ENCODE assay signal across 23 cellular contexts in genomic region chr14:36014236-36014635, GRCh38.
DNase-seq lines count a peak whose midpoint lies in the region; ATAC-seq and TF ChIP-seq lines count a peak whose summit lies in the region.
"Had no signal": no experiment of that assay in that cellular context is flagged by ENCODE, and none has a peak within 500 bp of the region (broad histone marks: within the 10 kb centered on the region; RNA-seq: fewer than 3 reads in every experiment).

No MANE protein-coding gene starts in this region.

- DNase-seq in mammary epithelial cell: no peak
- no peak for DNase-seq in breast epithelium (ENCODE audit: low spot score in 2 of 2)
- DNase-seq in left lobe of liver (ENCODE audit: low spot score): no peak
- no peak for DNase-seq in neuronal stem cell (ENCODE audit: low spot score)
- no peak for DNase-seq in upper lobe of right lung
- DNase-seq in CD4-positive, alpha-beta memory T cell: no peak
- no peak for DNase-seq in HUDEP-2 (lab: John Stamatoyannopoulos, UW; ENCODE audit: unreplicated experiment in 76 of 76)
- DNase-seq: GOT3, NCI-H1048, NCI-H1417, NCI-H1694 treated with DMSO at 0.1 percent for 48 hours, NCI-H2171 treated with DMSO at 0.1 percent for 48 hours, NCI-H345, NCI-H510A treated with DMSO at 0.1 percent for 48 hours, NCI-H748 treated with DMSO at 0.1 percent for 48 hours, PC-3, Right ventricle myocardium superior had no signal

- peaks cover 2 to 3% of the 10 kb centered on the region in 2 donors for H3K27me3 Mint-ChIP-seq in CD4-positive, alpha-beta memory T cell
- H3K27me3 Mint-ChIP-seq in activated T-helper 17 cell treated with anti-CD3 and anti-CD28 coated beads, Interleukin-2, amount 50 U/mL, for 72 hours: no peaks in the 10 kb centered on the region
- H3K27me3 Mint-ChIP-seq: CD4-positive, CD25-positive, alpha-beta regulatory T cell had no signal

- peak overlapping the region; percentile 65 for H2BK15ac ChIP-seq in neuronal stem cell (ENCODE audit: low read length)

- H4K91ac ChIP-seq in neuronal stem cell (ENCODE audit: low read depth, low read length, poor library complexity): no peak overlapping the region

- H3K27ac Mint-ChIP-seq in CD4-positive, alpha-beta memory T cell: no peak overlapping the region
- no peak overlapping the region for H3K27ac Mint-ChIP-seq in activated T-helper 17 cell treated with anti-CD3 and anti-CD28 coated beads, Interleukin-2, amount 50 U/mL, for 72 hours
- H3K27ac Mint-ChIP-seq: CD4-positive, CD25-positive, alpha-beta regulatory T cell had no signal

- ATAC-seq in left lobe of liver (peak; percentile 63), upper lobe of right lung (peak; percentile 26)
- no peak for ATAC-seq in activated T-helper 17 cell treated with anti-CD3 and anti-CD28 coated beads, Interleukin-2, amount 50 U/mL, for 72 hours (replicated peaks)
- ATAC-seq: PC-3 had no signal

- no peak overlapping the region for H2BK12ac ChIP-seq in neuronal stem cell (ENCODE audit: low read length)

- no peaks in the 10 kb centered on the region for H3K79me1 ChIP-seq in neuronal stem cell (ENCODE audit: low read depth, low read length)

- H3K27ac ChIP-seq in mammary epithelial cell (ENCODE audit: insufficient read depth, low read depth, low read length) (no peak overlapping the region), breast epithelium (no peak overlapping the region), neuronal stem cell (replicated peaks; ENCODE audit: low read length) (no peak overlapping the region), upper lobe of right lung (no peak overlapping the region)
- no peak overlapping the region for H3K27ac ChIP-seq in CD4-positive, alpha-beta memory T cell (ENCODE audit: low read depth, low read length)
- H3K27ac ChIP-seq: BLaER1, HL-60, SJSA1 had no signal

- no peak for TF ChIP-seq CTCF in mammary epithelial cell (conservative IDR thresholded peaks at IDR 0.05 in 1 of 2, IDR thresholded peaks at IDR 0.05 in 1 of 2; ENCODE audit: extremely low read depth in 1 of 2, insufficient read depth in 1 of 2, low read depth in 1 of 2, low read length in 2 of 2)
- TF ChIP-seq CTCF in breast epithelium (IDR thresholded peaks at IDR 0.05): no peak
- no peak for TF ChIP-seq CTCF in upper lobe of right lung (IDR thresholded peaks at IDR 0.05)

- no peak overlapping the region for H3K23ac ChIP-seq in neuronal stem cell (ENCODE audit: low read depth, low read length, poor library complexity)

- H3K4me2 ChIP-seq in mammary epithelial cell (ENCODE audit: insufficient read depth, low read depth, low read length) (no peak overlapping the region), neuronal stem cell (ENCODE audit: insufficient read depth, low read length, poor library complexity, severe bottlenecking) (no peak overlapping the region)
- H3K4me2 ChIP-seq: BLaER1 had no signal

- no peaks in the 10 kb centered on the region for H3K36me3 ChIP-seq in mammary epithelial cell (ENCODE audit: insufficient read depth, low read length)
- no peaks in the 10 kb centered on the region for H3K36me3 ChIP-seq in breast epithelium
- no peaks in the 10 kb centered on the region for H3K36me3 ChIP-seq in neuronal stem cell (replicated peaks in 1 of 2; ENCODE audit: control insufficient read depth in 2 of 2, insufficient read depth in 2 of 2, low read length in 2 of 2)
- H3K36me3 ChIP-seq in upper lobe of right lung: no peaks in the 10 kb centered on the region
- no peaks in the 10 kb centered on the region for H3K36me3 ChIP-seq in CD4-positive, alpha-beta memory T cell (ENCODE audit: insufficient read depth, low read length)
- H3K36me3 ChIP-seq: BLaER1, HAP-1, SJSA1 had no signal

- H2AFZ ChIP-seq in mammary epithelial cell (ENCODE audit: low read depth, low read length): peak overlapping the region; percentile 18
- no peak overlapping the region for H2AFZ ChIP-seq in neuronal stem cell (ENCODE audit: low read length)

- H2BK5ac ChIP-seq in neuronal stem cell (ENCODE audit: low read length): no peak overlapping the region

- H2BK120ac ChIP-seq in neuronal stem cell (ENCODE audit: low read depth, low read length): no peak overlapping the region

- intact Hi-C loops in mammary epithelial cell (cut with micrococcal nuclease) (no loop called here), breast epithelium (cut with DNase I; ENCODE audit: low total_unique reads) (no loop called here), upper lobe of right lung (cut with DNase I) (no loop called here)
- intact Hi-C loops in CD4-positive, alpha-beta memory T cell (cut with micrococcal nuclease): no loop called here

- no peak overlapping the region for H3K4ac ChIP-seq in neuronal stem cell (ENCODE audit: low read length)

- H3K18ac ChIP-seq in neuronal stem cell (ENCODE audit: low read length): no peak overlapping the region

- peak overlapping the region; percentile 50 for H2AK5ac ChIP-seq in neuronal stem cell (ENCODE audit: low read depth, low read length)

- H3K36me3 Mint-ChIP-seq in CD4-positive, alpha-beta memory T cell: no peaks in the 10 kb centered on the region
- no peaks in the 10 kb centered on the region for H3K36me3 Mint-ChIP-seq in activated T-helper 17 cell treated with anti-CD3 and anti-CD28 coated beads, Interleukin-2, amount 50 U/mL, for 72 hours (ENCODE audit: low read depth)
- H3K36me3 Mint-ChIP-seq: CD4-positive, CD25-positive, alpha-beta regulatory T cell had no signal

- dilution Hi-C loops in mammary epithelial cell (cut with HindIII; ENCODE audit: low sequenced_read_pairs): no loop called here

- no peak overlapping the region for H3K4me3 Mint-ChIP-seq in CD4-positive, alpha-beta memory T cell
- H3K4me3 Mint-ChIP-seq in activated T-helper 17 cell treated with anti-CD3 and anti-CD28 coated beads, Interleukin-2, amount 50 U/mL, for 72 hours: no peak overlapping the region
- H3K4me3 Mint-ChIP-seq: CD4-positive, CD25-positive, alpha-beta regulatory T cell had no signal

- H4K8ac ChIP-seq in neuronal stem cell (ENCODE audit: low read depth, low read length): no peak overlapping the region

- CTCF ChIA-PET in mammary epithelial cell (lab: Charles Lee; ENCODE audit: low non-redundant PET): no interaction called here
- CTCF ChIA-PET in CD4-positive, alpha-beta memory T cell (lab: Charles Lee; ENCODE audit: partially characterized antibody): no interaction called here

- TF ChIP-seq POLR2A in breast epithelium (IDR thresholded peaks at IDR 0.05): no peak

- peaks cover 0 to 3% (median 0%) of the 10 kb centered on the region in 4 donors for H3K4me1 Mint-ChIP-seq in CD4-positive, alpha-beta memory T cell
- no peaks in the 10 kb centered on the region for H3K4me1 Mint-ChIP-seq in activated T-helper 17 cell treated with anti-CD3 and anti-CD28 coated beads, Interleukin-2, amount 50 U/mL, for 72 hours

- no peaks in the 10 kb centered on the region for H3K9me3 Mint-ChIP-seq in CD4-positive, alpha-beta memory T cell
- no peaks in the 10 kb centered on the region for H3K9me3 Mint-ChIP-seq in activated T-helper 17 cell treated with anti-CD3 and anti-CD28 coated beads, Interleukin-2, amount 50 U/mL, for 72 hours
- H3K9me3 Mint-ChIP-seq: CD4-positive, CD25-positive, alpha-beta regulatory T cell had no signal

- in situ Hi-C loops in mammary epithelial cell (cut with MboI; ENCODE audit: low sequenced_read_pairs in 2 of 2): no loop called here

- 4% methylated on average over 5 of the region's 9 CpGs for WGBS in mammary epithelial cell (ENCODE audit: low coverage, missing lambda C conversion rate)
- WGBS in neuronal stem cell (ENCODE audit: extremely low coverage in 2 of 2, insufficient read length in 2 of 2, insufficient replicate concordance in 1 of 2), 2 donors: no CpG with 5 or more reads among the region's 9 CpGs

- H3K4me1 ChIP-seq in mammary epithelial cell (ENCODE audit: insufficient read depth, low read length): no peaks in the 10 kb centered on the region
- H3K4me1 ChIP-seq in breast epithelium: no peaks in the 10 kb centered on the region
- peaks cover 0 to 13% of the 10 kb centered on the region in 2 donors for H3K4me1 ChIP-seq in neuronal stem cell (ENCODE audit: control insufficient read depth in 2 of 2, insufficient read depth in 1 of 2, low read depth in 1 of 2, low read length in 2 of 2)
- no peaks in the 10 kb centered on the region for H3K4me1 ChIP-seq in upper lobe of right lung
- H3K4me1 ChIP-seq in CD4-positive, alpha-beta memory T cell (ENCODE audit: insufficient read depth, low read length): no peaks in the 10 kb centered on the region
- H3K4me1 ChIP-seq: BLaER1, HAP-1, SJSA1 had no signal

- no peak overlapping the region for H3K14ac ChIP-seq in neuronal stem cell (ENCODE audit: low read length)

- H3K27me3 ChIP-seq in mammary epithelial cell (ENCODE audit: insufficient read depth, low read length) (no peaks in the 10 kb centered on the region), breast epithelium (no peaks in the 10 kb centered on the region), neuronal stem cell (ENCODE audit: control insufficient read depth in 3 of 3, insufficient read depth in 3 of 3, low read depth in 1 of 3, low read length in 3 of 3) (peaks cover 0 to 55% (median 0%) of the 10 kb centered on the region in 3 experiments), upper lobe of right lung (no peaks in the 10 kb centered on the region)
- H3K27me3 ChIP-seq in CD4-positive, alpha-beta memory T cell (ENCODE audit: insufficient read depth, low read length): no peaks in the 10 kb centered on the region
- H3K27me3 ChIP-seq: BLaER1, SJSA1 had no signal

- POLR2A ChIA-PET in CD4-positive, alpha-beta memory T cell (lab: Charles Lee; ENCODE audit: partially characterized antibody): no interaction called here

- BruUV-seq in mammary epithelial cell (replicated peaks; lab: Mats Ljungman, UMichigan): no TSS peak

- H3K79me2 ChIP-seq in mammary epithelial cell (ENCODE audit: insufficient read depth, low read length): no peaks in the 10 kb centered on the region

- H3K9ac ChIP-seq in mammary epithelial cell (ENCODE audit: insufficient read depth, low read length) (no peak overlapping the region), neuronal stem cell (ENCODE audit: low read depth, low read length, poor library complexity) (no peak overlapping the region)
- H3K9ac ChIP-seq: BLaER1 had no signal

- H3K9me3 ChIP-seq in mammary epithelial cell (replicated peaks; ENCODE audit: insufficient read depth, low read length) (no peaks in the 10 kb centered on the region), breast epithelium (no peaks in the 10 kb centered on the region), neuronal stem cell (replicated peaks in 1 of 2; ENCODE audit: control insufficient read depth in 2 of 2, insufficient read depth in 1 of 2, low read depth in 1 of 2, low read length in 2 of 2) (no peaks in the 10 kb centered on the region), upper lobe of right lung (no peaks in the 10 kb centered on the region)
- H3K9me3 ChIP-seq in CD4-positive, alpha-beta memory T cell (ENCODE audit: control insufficient read depth in 1 of 2, low read length in 2 of 2): no peaks in the 10 kb centered on the region
- H3K9me3 ChIP-seq: BLaER1, HAP-1, SJSA1 had no signal

- H4K20me1 ChIP-seq in mammary epithelial cell (ENCODE audit: insufficient read depth, low read length): no peaks in the 10 kb centered on the region
- H4K20me1 ChIP-seq: BLaER1 had no signal

- H3K4me3 ChIP-seq in mammary epithelial cell (replicated peaks in 1 of 3; ENCODE audit: insufficient read depth in 1 of 3, low read depth in 2 of 3, low read length in 3 of 3) (no peak overlapping the region), breast epithelium (peak overlapping the region in 1 of 3 donors; percentile 33), neuronal stem cell (ENCODE audit: low read length in 2 of 2) (no peak overlapping the region), upper lobe of right lung (no peak overlapping the region)
- no peak overlapping the region for H3K4me3 ChIP-seq in CD4-positive, alpha-beta memory T cell (ENCODE audit: low read length in 2 of 2)
- H3K4me3 ChIP-seq: BLaER1, HAP-1, SJSA1 had no signal
